ENCODE assay signal across 7 cellular contexts in genomic region chr5:112604741-112605390, GRCh38.
A peak's percentile ranks its signal among the peaks of the same experiment; 100 is the strongest.
DNase-seq lines count a peak whose midpoint lies in the region; ATAC-seq, FAIRE-seq and TF ChIP-seq lines count a peak whose summit lies in the region.

No MANE protein-coding gene starts in this region.

- H3K27me3 ChIP-seq in lower lobe of right lung (ENCODE audit: low read depth): no peaks in the 10 kb centered on the region
- H3K27me3 ChIP-seq in effector memory CD4-positive, alpha-beta T cell (replicated peaks; ENCODE audit: control insufficient read depth, insufficient read depth, low read length, poor library complexity, severe bottlenecking): peaks cover 8% of the 10 kb centered on the region

- peak; percentile 22 for TF ChIP-seq CTCF in lower lobe of right lung (IDR thresholded peaks at IDR 0.05)

- DNase-seq in SIG-M5 treated with dmso at 0.1 percent for 504 hours (lab: John Stamatoyannopoulos, UW; ENCODE audit: unreplicated experiment): peak; percentile 59
- DNase-seq in lower lobe of right lung: no peak
- no peak for DNase-seq in urothelium cell line (ENCODE audit: low spot score)
- DNase-seq in effector memory CD4-positive, alpha-beta T cell: no peak
- no peak for DNase-seq in posterior vena cava (ENCODE audit: low spot score)

- no peak for FAIRE-seq in urothelium cell line (lab: Jason Lieb, UNC)

- peak; percentile 88 for ATAC-seq in GM18870 (IDR thresholded peaks at IDR 0.05; ENCODE audit: unreplicated experiment)
- peak; percentile 59 for ATAC-seq in HG03139 (IDR thresholded peaks at IDR 0.05; ENCODE audit: unreplicated experiment)
- ATAC-seq in lower lobe of right lung: peak; percentile 41 to 55

- no peaks in the 10 kb centered on the region for H3K4me1 ChIP-seq in lower lobe of right lung
- H3K4me1 ChIP-seq in effector memory CD4-positive, alpha-beta T cell (ENCODE audit: control insufficient read depth, insufficient read depth, low read length, poor library complexity, severe bottlenecking): no peaks in the 10 kb centered on the region

- H3K9me3 ChIP-seq in lower lobe of right lung: no peaks in the 10 kb centered on the region
- H3K9me3 ChIP-seq in effector memory CD4-positive, alpha-beta T cell (ENCODE audit: control insufficient read depth, low read length): no peaks in the 10 kb centered on the region

- H3K27ac ChIP-seq in lower lobe of right lung: no peak overlapping the region
- H3K27ac ChIP-seq in effector memory CD4-positive, alpha-beta T cell (ENCODE audit: insufficient read depth, low read length, poor library complexity, severe bottlenecking): no peak overlapping the region

- intact Hi-C loops in lower lobe of right lung (cut with DNase I): no loop called here
- intact Hi-C loops in posterior vena cava (cut with DNase I): loop anchor here in 1 of 2 donors (5.0 kb wide), 1 partner anchor 842 kb away; no protein-coding TSS in a partner anchor

- H3K4me3 ChIP-seq in lower lobe of right lung: no peak overlapping the region
- H3K4me3 ChIP-seq in effector memory CD4-positive, alpha-beta T cell (ENCODE audit: insufficient read depth, low read depth, low read length, poor library complexity, severe bottlenecking): no peak overlapping the region

- no peaks in the 10 kb centered on the region for H3K36me3 ChIP-seq in lower lobe of right lung
- H3K36me3 ChIP-seq in effector memory CD4-positive, alpha-beta T cell (ENCODE audit: control insufficient read depth, insufficient read depth, low read length): no peaks in the 10 kb centered on the region
